5 cellular contexts compared by ENCODE assay signal in genomic region chr19:12800344-12800732, GRCh38. TPM values are rescaled to one million over a fixed set of nuclear protein-coding genes. Genes with fewer than 3 reads are reported as not detected.
DNase-seq lines count a peak whose midpoint lies in the region; ATAC-seq and TF ChIP-seq lines count a peak whose summit lies in the region.

No MANE protein-coding gene starts in this region.

- peaks cover 42% of the 10 kb centered on the region for H3K36me3 Mint-ChIP-seq in effector memory CD8-positive, alpha-beta T cell (ENCODE audit: insufficient read depth)

- POLR2A ChIA-PET in OCI-LY7 (lab: Charles Lee) = interaction anchor here (1.2 kb wide), 1 partner anchor 9 kb away, joined by 4 read pairs; the partner anchor contains the start of gene JUNB

- ATAC-seq in effector memory CD8-positive, alpha-beta T cell (replicated peaks) = no peak
- no peak for ATAC-seq in HG03520 (IDR thresholded peaks at IDR 0.05; ENCODE audit: unreplicated experiment)

- no peaks in the 10 kb centered on the region for H3K9me2 ChIP-seq in OCI-LY7 (ENCODE audit: insufficient read depth, low read length)

- DNase-seq in OCI-LY7 (ENCODE audit: low spot score) = no peak
- DNase-seq in effector memory CD8-positive, alpha-beta T cell = no peak
- DNase-seq in stimulated activated CD4-positive, alpha-beta T cell treated with anti-CD3 and anti-CD28 coated beads, Interleukin-4, amount 100 ng/mL, for 4 hours = no peak

- BruUV-seq in OCI-LY7 (replicated peaks; lab: Mats Ljungman, UMichigan) = no TSS peak

- no peaks in the 10 kb centered on the region for H3K9me3 Mint-ChIP-seq in effector memory CD8-positive, alpha-beta T cell

- no peak overlapping the region for H2AFZ ChIP-seq in OCI-LY7 (ENCODE audit: low read length)

- no peaks in the 10 kb centered on the region for H3K27me3 Mint-ChIP-seq in effector memory CD8-positive, alpha-beta T cell

- intact Hi-C loops in OCI-LY7 (cut with micrococcal nuclease; ENCODE audit: unreplicated experiment) = no loop called here

- H3K4me1 ChIP-seq in OCI-LY7 (ENCODE audit: insufficient read depth, low read length, poor library complexity, severe bottlenecking) = peaks cover 26% of the 10 kb centered on the region

- H3K27ac ChIP-seq in OCI-LY7 (ENCODE audit: low read depth, low read length, poor library complexity, severe bottlenecking) = no peak overlapping the region
- peak overlapping the region in 3 of 21 experiments; percentile 34 to 85 (median 77) for H3K27ac ChIP-seq in skin epidermis

- H3K4me3 ChIP-seq in OCI-LY7 (ENCODE audit: low read depth, low read length, poor library complexity, severe bottlenecking) = peak overlapping the region; percentile 95
- H3K4me3 ChIP-seq in skin epidermis = peak overlapping the region in 4 of 7 experiments; percentile 48 to 74 (median 64)

- H3K36me3 ChIP-seq in OCI-LY7 (ENCODE audit: insufficient read depth, low read length) = peaks cover 19% of the 10 kb centered on the region; the same call in 1 of the 2 replicates

- peaks cover 23 to 28% of the 10 kb centered on the region in 2 donors for H3K4me1 Mint-ChIP-seq in effector memory CD8-positive, alpha-beta T cell (ENCODE audit: low read depth in 2 of 2)

- H4K20me1 ChIP-seq in OCI-LY7 (ENCODE audit: insufficient read depth, low read length) = no peaks in the 10 kb centered on the region; the same call in 1 of the 2 replicates

- peaks cover 12% of the 10 kb centered on the region; the same call in 1 of the 2 replicates for H3K79me2 ChIP-seq in OCI-LY7 (ENCODE audit: insufficient read depth, low read depth, low read length)

- no peaks in the 10 kb centered on the region for H3K9me3 ChIP-seq in OCI-LY7 (ENCODE audit: low read length)

- H3K27ac Mint-ChIP-seq in effector memory CD8-positive, alpha-beta T cell = peak overlapping the region in 1 of 2 donors; percentile 75

- CTCF ChIA-PET in OCI-LY7 (lab: Charles Lee; ENCODE audit: unreplicated experiment) = interaction anchor here (1.3 kb wide), 1 partner anchor 23 kb away, joined by 4 read pairs; no protein-coding TSS in a partner anchor

- peak overlapping the region; percentile 92 for H3K4me2 ChIP-seq in OCI-LY7 (ENCODE audit: low read length)

- peak overlapping the region; percentile 83 to 85 for H3K4me3 Mint-ChIP-seq in effector memory CD8-positive, alpha-beta T cell

- no peak for TF ChIP-seq CTCF in OCI-LY7 (conservative IDR thresholded peaks at IDR 0.05; ENCODE audit: low read length)

RNA-seq across cellular contexts. Expression of gene PRDX2, which starts 1.3 kb away (rescaled TPM):
- 344 and 399 TPM in 2 replicates for total RNA-seq in OCI-LY7 (2014; rRNA removed; shearing (Covaris generic))
- 345 and 357 TPM in 2 replicates for total RNA-seq in OCI-LY7 (2022)

RNA-seq across cellular contexts. Expression of gene THSD8, which starts 1.5 kb away (rescaled TPM):
- total RNA-seq in OCI-LY7 (2014; rRNA removed; shearing (Covaris generic)) = not detected in 2 replicates
- total RNA-seq in OCI-LY7 (2022) = 42.7 and 42.8 TPM in 2 replicates

RNA-seq across cellular contexts. Expression of gene RNASEH2A, which starts 6.0 kb away (rescaled TPM):
- 115 and 130 TPM in 2 replicates for total RNA-seq in OCI-LY7 (2014; rRNA removed; shearing (Covaris generic))
- total RNA-seq in OCI-LY7 (2022) = 86.0 and 90.5 TPM in 2 replicates

RNA-seq across cellular contexts. Expression of gene JUNB, which starts 9.1 kb away (rescaled TPM):
- 43.7 and 45.5 TPM in 2 replicates for total RNA-seq in OCI-LY7 (2014; rRNA removed; shearing (Covaris generic))
- total RNA-seq in OCI-LY7 (2022) = 31.8 TPM in 2 replicates

RNA-seq across cellular contexts. Expression of gene HOOK2, which starts 25.0 kb away (rescaled TPM):
- 7.4 and 9.1 TPM in 2 replicates for total RNA-seq in OCI-LY7 (2014; rRNA removed; shearing (Covaris generic))
- 28.8 and 29.4 TPM in 2 replicates for total RNA-seq in OCI-LY7 (2022)
